Comparison of ENCODE assay signal across 22 cellular contexts in the genomic region with DNA sequence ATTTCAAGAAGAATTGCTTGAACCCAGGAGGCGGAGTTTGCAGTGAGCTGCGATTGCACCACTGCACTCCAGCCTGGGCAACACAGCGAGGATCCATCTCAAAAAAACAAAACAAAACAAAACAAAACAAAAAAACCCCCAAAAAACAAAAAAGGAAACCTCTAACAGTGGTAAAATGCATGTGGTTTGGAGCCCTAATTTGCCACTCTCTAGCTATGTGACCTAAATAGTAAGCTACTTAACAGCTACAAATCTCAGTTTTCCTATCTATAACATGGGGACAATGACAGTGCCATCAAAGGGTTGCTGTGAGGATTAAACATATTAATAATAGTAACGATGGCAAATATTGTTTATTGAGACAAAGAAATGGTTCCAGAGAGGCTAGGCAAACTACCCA.
DNase-seq lines count a peak whose midpoint lies in the region; ATAC-seq and TF ChIP-seq lines count a peak whose summit lies in the region.
"Had no signal": no experiment of that assay in that cellular context is flagged by ENCODE, and none has a peak within 500 bp of the region (broad histone marks: within the 10 kb centered on the region; RNA-seq: fewer than 3 reads in every experiment).

No MANE protein-coding gene starts in this region.

- H3K79me2 ChIP-seq in mesendoderm (ENCODE audit: control insufficient read depth, insufficient read depth, low read length): no peaks in the 10 kb centered on the region

- H3K4ac ChIP-seq in mesendoderm (ENCODE audit: low read depth, low read length): peak overlapping the region; percentile 36

- no peaks in the 10 kb centered on the region for H3K79me1 ChIP-seq in mesendoderm (ENCODE audit: low read length)

- DNase-seq in endothelial cell (ENCODE audit: low spot score) (no peak), mesendoderm (no peak), thyroid gland (no peak), NCI-H82 (lab: John Stamatoyannopoulos, UW) (no peak), SIG-M5 treated with dmso at 0.1 percent for 504 hours (lab: John Stamatoyannopoulos, UW; ENCODE audit: unreplicated experiment) (no peak)
- DNase-seq in effector memory CD4-positive, alpha-beta T cell: no peak
- DNase-seq: ACHN, AML-193, COR-L47, DMS153, H9, KBM-7, NCI-H1048, NCI-H1436 treated with DMSO at 0.1 percent for 48 hours, NCI-H2029 treated with DMSO at 0.1 percent for 48 hours, NCI-H2171 treated with DMSO at 0.1 percent for 48 hours, NCI-H748 treated with DMSO at 0.1 percent for 48 hours had no signal

- H3K4me1 ChIP-seq in HUES48 (ENCODE audit: control insufficient read depth, insufficient read depth, low read length) (peaks cover 56% of the 10 kb centered on the region), mesendoderm (ENCODE audit: control insufficient read depth, low read depth, low read length) (peaks cover 14% of the 10 kb centered on the region), thyroid gland (peaks cover 33 to 54% of the 10 kb centered on the region in 2 donors)
- no peaks in the 10 kb centered on the region for H3K4me1 ChIP-seq in effector memory CD4-positive, alpha-beta T cell (ENCODE audit: control insufficient read depth, insufficient read depth, low read length, poor library complexity, severe bottlenecking)

- H4K8ac ChIP-seq in mesendoderm (ENCODE audit: low read depth, low read length): no peak overlapping the region

- peaks cover 74% of the 10 kb centered on the region for H3K4me1 Mint-ChIP-seq in endothelial cell (ENCODE audit: unreplicated experiment)

- no peak for TF ChIP-seq POLR2A in thyroid gland (IDR thresholded peaks at IDR 0.05)

- H3K9me3 Mint-ChIP-seq in endothelial cell (ENCODE audit: unreplicated experiment): no peaks in the 10 kb centered on the region
- H3K9me3 Mint-ChIP-seq: H9 had no signal

- H3K27ac ChIP-seq in HUES48 (ENCODE audit: low read depth, low read length): peak overlapping the region; percentile 33
- H3K27ac ChIP-seq in mesendoderm (ENCODE audit: low read depth, low read length): peak overlapping the region; percentile 87
- peak overlapping the region; percentile 48 to 89 (median 82) for H3K27ac ChIP-seq in thyroid gland
- no peak overlapping the region for H3K27ac ChIP-seq in effector memory CD4-positive, alpha-beta T cell (ENCODE audit: insufficient read depth, low read length, poor library complexity, severe bottlenecking)
- H3K27ac ChIP-seq: SK-N-MC had no signal

- peaks cover 8% of the 10 kb centered on the region for H3K27me3 ChIP-seq in HUES48 (ENCODE audit: control insufficient read depth, insufficient read depth, low read length)
- H3K27me3 ChIP-seq in mesendoderm (ENCODE audit: insufficient read depth, low read length, poor library complexity): no peaks in the 10 kb centered on the region
- H3K27me3 ChIP-seq in thyroid gland: no peaks in the 10 kb centered on the region
- no peaks in the 10 kb centered on the region for H3K27me3 ChIP-seq in effector memory CD4-positive, alpha-beta T cell (replicated peaks; ENCODE audit: control insufficient read depth, insufficient read depth, low read length, poor library complexity, severe bottlenecking)

- H3K4me3 Mint-ChIP-seq in endothelial cell (ENCODE audit: unreplicated experiment): no peak overlapping the region
- H3K4me3 Mint-ChIP-seq: CD14-positive monocyte, H9 had no signal

- H2BK120ac ChIP-seq in mesendoderm (ENCODE audit: low read depth, low read length): peak overlapping the region; percentile 92

- WGBS in mesendoderm (ENCODE audit: extremely low coverage, insufficient coverage, low lambda C conversion rate): no CpG with 5 or more reads among the region's 4 CpGs
- WGBS in thyroid gland, 2 donors: 83 to 90% methylated on average over 4 of the region's 4 CpGs

- H2BK15ac ChIP-seq in mesendoderm (replicated peaks; ENCODE audit: low read depth): no peak overlapping the region

- no peak overlapping the region for H2AK5ac ChIP-seq in mesendoderm (ENCODE audit: low read length)

- no peak for ATAC-seq in HG02571 (IDR thresholded peaks at IDR 0.05; ENCODE audit: unreplicated experiment)
- ATAC-seq: Panc1 had no signal

- no peaks in the 10 kb centered on the region for H3K9me3 ChIP-seq in HUES48 (ENCODE audit: control insufficient read depth, insufficient read depth, low read length)
- no peaks in the 10 kb centered on the region for H3K9me3 ChIP-seq in thyroid gland
- no peaks in the 10 kb centered on the region for H3K9me3 ChIP-seq in effector memory CD4-positive, alpha-beta T cell (ENCODE audit: control insufficient read depth, low read length)

- H4K5ac ChIP-seq in mesendoderm (ENCODE audit: low read length): no peak overlapping the region

- H3K56ac ChIP-seq in mesendoderm (ENCODE audit: low read length): peak overlapping the region; percentile 42

- H3K4me3 ChIP-seq in HUES48 (ENCODE audit: low read depth, low read length) (no peak overlapping the region), mesendoderm (ENCODE audit: low read length) (no peak overlapping the region), thyroid gland (replicated peaks in 1 of 3) (no peak overlapping the region)
- no peak overlapping the region for H3K4me3 ChIP-seq in effector memory CD4-positive, alpha-beta T cell (ENCODE audit: insufficient read depth, low read depth, low read length, poor library complexity, severe bottlenecking)
- H3K4me3 ChIP-seq: SK-N-MC had no signal

- intact Hi-C loops in thyroid gland (cut with DNase I): no loop called here

- no peak overlapping the region for H3K9ac ChIP-seq in HUES48 (ENCODE audit: low read depth, low read length)
- H3K9ac ChIP-seq in mesendoderm (ENCODE audit: low read length): no peak overlapping the region

- H3K27me3 Mint-ChIP-seq in endothelial cell (ENCODE audit: unreplicated experiment): peaks cover 8% of the 10 kb centered on the region

- H3K36me3 ChIP-seq in HUES48 (ENCODE audit: control insufficient read depth, insufficient read depth, low read length) (no peaks in the 10 kb centered on the region), mesendoderm (ENCODE audit: control insufficient read depth, insufficient read depth, low read length) (no peaks in the 10 kb centered on the region), thyroid gland (no peaks in the 10 kb centered on the region)
- H3K36me3 ChIP-seq in effector memory CD4-positive, alpha-beta T cell (ENCODE audit: control insufficient read depth, insufficient read depth, low read length): no peaks in the 10 kb centered on the region

- no peak overlapping the region for H2BK5ac ChIP-seq in mesendoderm (ENCODE audit: low read length)

- TF ChIP-seq CTCF in endothelial cell (IDR thresholded peaks at IDR 0.05; ENCODE audit: unreplicated experiment) (no peak), thyroid gland (IDR thresholded peaks at IDR 0.05) (no peak)

- no peak overlapping the region for H3K4me2 ChIP-seq in mesendoderm (ENCODE audit: low read length)

- peak overlapping the region; percentile 93 for H3K27ac Mint-ChIP-seq in endothelial cell (ENCODE audit: unreplicated experiment)

- H3K36me3 Mint-ChIP-seq in endothelial cell (ENCODE audit: low read depth, unreplicated experiment): peaks cover 3% of the 10 kb centered on the region

- H3K18ac ChIP-seq in mesendoderm (ENCODE audit: low read length): peak overlapping the region; percentile 98

- no peak overlapping the region for H3K23ac ChIP-seq in mesendoderm (ENCODE audit: low read length)
